37 cellular contexts compared by ENCODE assay signal in genomic region chr13:47085346-47085745, GRCh38.
A peak's percentile ranks its signal among the peaks of the same experiment; 100 is the strongest.
DNase-seq lines count a peak whose midpoint lies in the region; FAIRE-seq and TF ChIP-seq lines count a peak whose summit lies in the region.
"Had no signal": no experiment of that assay in that cellular context is flagged by ENCODE, and none has a peak within 500 bp of the region (broad histone marks: within the 10 kb centered on the region; RNA-seq: fewer than 3 reads in every experiment).

No MANE protein-coding gene starts in this region.

- POLR2A ChIA-PET in AG04449 (lab: Yijun Ruan, JAX), result no interaction called here

- no peaks in the 10 kb centered on the region for H3K27me3 ChIP-seq in bronchial epithelial cell (ENCODE audit: control insufficient read depth, insufficient read depth, low read length)
- H3K27me3 ChIP-seq: BE2C, esophagus muscularis mucosa, left lung, pancreas, upper lobe of right lung had no signal

- no peak overlapping the region for H3K27ac Mint-ChIP-seq in activated naive CD4-positive, alpha-beta T cell treated with anti-CD3 and anti-CD28 coated beads, Interleukin-2, amount 10 ng/mL, durations not matched to agents 7 days and 5 days
- H3K27ac Mint-ChIP-seq: activated CD8-positive, alpha-beta memory T cell treated with anti-CD3 and anti-CD28 coated beads, Interleukin-2, amount 10 ng/mL, durations not matched to agents 7 days and 5 days; brain; memory B cell; stimulated activated naive B cell treated with anti-CD40 and anti-IgM and Interleukin-4, amounts not matched to agents 10 μg/mL and 1 μg/mL and 100 μg/mL, for 72 hours; T-helper 1 cell treated with Interleukin-12 subunit alpha and Interleukin-12 subunit beta and Interleukin-4 antibody, amounts not matched to agents 30 μg/mL and 1 μg/mL, for 36 hours had no signal

- no peaks in the 10 kb centered on the region for H3K36me3 ChIP-seq in bronchial epithelial cell (ENCODE audit: control insufficient read depth, insufficient read depth, low read length)
- H3K36me3 ChIP-seq: BE2C, esophagus muscularis mucosa, left lung, pancreas, upper lobe of right lung had no signal

- TF ChIP-seq CTCF in AG04449 (IDR thresholded peaks at IDR 0.05; ENCODE audit: insufficient read depth, low read length, missing control alignments), result no peak
- TF ChIP-seq CTCF in bronchial epithelial cell (IDR thresholded peaks at IDR 0.05; ENCODE audit: insufficient read depth, low read length, severe bottlenecking), result no peak

- DNase-seq in AG04449 (ENCODE audit: low read depth, low spot score) (peak; percentile 29), GM04504 (ENCODE audit: low read depth) (peak; percentile 34), bronchial epithelial cell (ENCODE audit: low read depth) (peak; percentile 6), foreskin melanocyte (peak; percentile 17), NCI-H187 treated with DMSO at 0.1 percent for 48 hours (lab: John Stamatoyannopoulos, UW) (no peak), NCI-H2029 treated with DMSO at 0.1 percent for 48 hours (lab: John Stamatoyannopoulos, UW) (no peak), hippocampal formation (lab: John Stamatoyannopoulos, UW) (no peak)
- DNase-seq in activated naive CD4-positive, alpha-beta T cell treated with anti-CD3 and anti-CD28 coated beads, Interleukin-2, amount 10 ng/mL, durations not matched to agents 7 days and 5 days, result no peak
- DNase-seq: 8988T; activated CD4-positive, alpha-beta T cell treated with anti-CD3 and anti-CD28 coated beads, Interleukin-2, amount 50 U/mL, for 4 hours; activated CD4-positive, CD25-positive, alpha-beta regulatory T cell; activated CD8-positive, alpha-beta memory T cell treated with anti-CD3 and anti-CD28 coated beads, Interleukin-2, amount 10 ng/mL, durations not matched to agents 7 days and 5 days; activated gamma-delta T cell; activated T-cell treated with anti-CD3 and anti-CD28 coated beads, Interleukin-2, amount 50 U/mL, for 4 hours; BE2C; cerebellar nuclear complex; dermis blood vessel endothelial cell; DMS153; glutamatergic neuron; islet precursor cell; left lung; NCI-H1417; NCI-H2107; pancreas; Right ventricle myocardium superior; stimulated activated naive B cell treated with anti-CD40 and anti-IgM and Interleukin-4, amounts not matched to agents 10 μg/mL and 1 μg/mL and 100 μg/mL, for 72 hours; upper lobe of right lung had no signal

- H3K36me3 Mint-ChIP-seq in activated naive CD4-positive, alpha-beta T cell treated with anti-CD3 and anti-CD28 coated beads, Interleukin-2, amount 10 ng/mL, durations not matched to agents 7 days and 5 days, result no peaks in the 10 kb centered on the region
- H3K36me3 Mint-ChIP-seq: activated CD8-positive, alpha-beta memory T cell treated with anti-CD3 and anti-CD28 coated beads, Interleukin-2, amount 10 ng/mL, durations not matched to agents 7 days and 5 days; brain; memory B cell; stimulated activated naive B cell treated with anti-CD40 and anti-IgM and Interleukin-4, amounts not matched to agents 10 μg/mL and 1 μg/mL and 100 μg/mL, for 72 hours had no signal

- no peak for FAIRE-seq in bronchial epithelial cell (lab: Jason Lieb, UNC)
- FAIRE-seq: G401.6, HTR-8/SVneo, K562, pancreas, TTC549 had no signal

- CTCF ChIA-PET in AG04449 (lab: Yijun Ruan, JAX), result interaction anchor here (0.8 kb wide), 1 partner anchor 374 kb away, joined by 3 read pairs; no protein-coding TSS in a partner anchor
- CTCF ChIA-PET in activated naive CD4-positive, alpha-beta T cell treated with anti-CD3 and anti-CD28 coated beads, Interleukin-2, amount 10 ng/mL, durations not matched to agents 7 days and 5 days (lab: Charles Lee), result no interaction called here

- H3K4me3 ChIP-seq in AG04449 (ENCODE audit: low read depth, low read length) (no peak overlapping the region), bronchial epithelial cell (ENCODE audit: low read depth, low read length) (no peak overlapping the region)
- H3K4me3 ChIP-seq: esophagus muscularis mucosa, K562, left lung, pancreas, skin epidermis, upper lobe of right lung had no signal

- no peaks in the 10 kb centered on the region for H3K9me3 Mint-ChIP-seq in activated naive CD4-positive, alpha-beta T cell treated with anti-CD3 and anti-CD28 coated beads, Interleukin-2, amount 10 ng/mL, durations not matched to agents 7 days and 5 days
- H3K9me3 Mint-ChIP-seq: activated T-cell treated with anti-CD3 and anti-CD28 coated beads, Interleukin-2, amount 50 U/mL, for 4 hours; memory B cell; neural crest cell; stimulated activated naive B cell treated with anti-CD40 and anti-IgM and Interleukin-4, amounts not matched to agents 10 μg/mL and 1 μg/mL and 100 μg/mL, for 72 hours; T-helper 1 cell treated with Interleukin-12 subunit alpha and Interleukin-12 subunit beta and Interleukin-4 antibody, amounts not matched to agents 30 μg/mL and 1 μg/mL, for 36 hours had no signal

- H3K27me3 Mint-ChIP-seq in activated naive CD4-positive, alpha-beta T cell treated with anti-CD3 and anti-CD28 coated beads, Interleukin-2, amount 10 ng/mL, durations not matched to agents 7 days and 5 days, result no peaks in the 10 kb centered on the region
- H3K27me3 Mint-ChIP-seq: activated CD8-positive, alpha-beta memory T cell treated with anti-CD3 and anti-CD28 coated beads, Interleukin-2, amount 10 ng/mL, durations not matched to agents 7 days and 5 days; brain had no signal

- H3K4me3 Mint-ChIP-seq in activated naive CD4-positive, alpha-beta T cell treated with anti-CD3 and anti-CD28 coated beads, Interleukin-2, amount 10 ng/mL, durations not matched to agents 7 days and 5 days, result no peak overlapping the region
- H3K4me3 Mint-ChIP-seq: activated CD8-positive, alpha-beta memory T cell treated with anti-CD3 and anti-CD28 coated beads, Interleukin-2, amount 10 ng/mL, durations not matched to agents 7 days and 5 days; activated T-cell treated with anti-CD3 and anti-CD28 coated beads, Interleukin-2, amount 50 U/mL, for 4 hours; brain; memory B cell; neural crest cell; stimulated activated naive B cell treated with anti-CD40 and anti-IgM and Interleukin-4, amounts not matched to agents 10 μg/mL and 1 μg/mL and 100 μg/mL, for 72 hours; T-helper 1 cell treated with Interleukin-12 subunit alpha and Interleukin-12 subunit beta and Interleukin-4 antibody, amounts not matched to agents 30 μg/mL and 1 μg/mL, for 36 hours had no signal

- H3K4me1 Mint-ChIP-seq in activated naive CD4-positive, alpha-beta T cell treated with anti-CD3 and anti-CD28 coated beads, Interleukin-2, amount 10 ng/mL, durations not matched to agents 7 days and 5 days, result no peaks in the 10 kb centered on the region
- H3K4me1 Mint-ChIP-seq: activated CD8-positive, alpha-beta memory T cell treated with anti-CD3 and anti-CD28 coated beads, Interleukin-2, amount 10 ng/mL, durations not matched to agents 7 days and 5 days; memory B cell; neural crest cell had no signal

Comparison
In these comparisons a context has a peak if more than half of its experiments do, and no peak if none do; other contexts are left out.
1. DNase-seq: peak in AG04449 (single experiment), GM04504 (single experiment), bronchial epithelial cell (single experiment) and foreskin melanocyte (single experiment); none in NCI-H187 treated with DMSO at 0.1 percent for 48 hours (single experiment), NCI-H2029 treated with DMSO at 0.1 percent for 48 hours (single experiment), hippocampal formation (0 of 2) and activated naive CD4-positive, alpha-beta T cell treated with anti-CD3 and anti-CD28 coated beads, Interleukin-2, amount 10 ng/mL, durations not matched to agents 7 days and 5 days (single experiment).